In genomic region chr6:34281702-34282334, GRCh38 we compare ENCODE assay signal across 1 cellular context.
TF ChIP-seq lines count a peak whose summit lies in the region.

No MANE protein-coding gene starts in this region.

TF ChIP-seq in K562, 482 proteins besides CTCF, POLR2A, EP300 and RAD21 (continued from another document and continues in another):
- TF ChIP-seq POLR2G (IDR thresholded peaks at IDR 0.05; ENCODE audit: low read depth, low read length) (no peak), NFATC3 (IDR thresholded peaks at IDR 0.05) (peak; percentile 84), SP1 (CRISPR knock-in tag; IDR thresholded peaks at IDR 0.05) (peak; percentile 46; the same call in 1 of the 2 replicates), ZFP1 (CRISPR knock-in tag; IDR thresholded peaks at IDR 0.05) (0 out of 2 replicates have a peak, but pooled peaks have one; percentile 45), SMAD2 (IDR thresholded peaks at IDR 0.05; ENCODE audit: low read depth, low read length) (no peak), EHMT2 (IDR thresholded peaks at IDR 0.05) (peak; percentile 18; the same call in 1 of the 2 replicates), KHSRP (IDR thresholded peaks at IDR 0.05) (no peak), SRSF3 (IDR thresholded peaks at IDR 0.05; ENCODE audit: insufficient read depth, low read length) (no peak), STAT5A (IDR thresholded peaks at IDR 0.05; ENCODE audit: borderline replicate concordance, low read length) (peak; percentile 91), RERE (CRISPR knock-in tag; IDR thresholded peaks at IDR 0.05; ENCODE audit: borderline replicate concordance) (no peak), FOXK2 (conservative IDR thresholded peaks at IDR 0.05 in 1 of 2, IDR thresholded peaks at IDR 0.05 in 1 of 2; ENCODE audit: low read depth in 2 of 2) (peak in 1 of 2 experiments; percentile 57; a peak in 1 of 4 replicates), ZNF3 (CRISPR knock-in tag; IDR thresholded peaks at IDR 0.05) (no peak), ETS2 (tag; IDR thresholded peaks at IDR 0.05; ENCODE audit: borderline replicate concordance, poor library complexity, severe bottlenecking) (no peak), PRDM10 (IDR thresholded peaks at IDR 0.05; ENCODE audit: partially characterized antibody) (peak; percentile 52), ZNF280A (IDR thresholded peaks at IDR 0.05; ENCODE audit: low read depth, partially characterized antibody) (no peak), L3MBTL2 (IDR thresholded peaks at IDR 0.05) (0 out of 2 replicates have a peak, but pooled peaks have one; percentile 33), FOXM1 (IDR thresholded peaks at IDR 0.05; ENCODE audit: low read depth) (peak; percentile 88), FOXM1 (CRISPR knock-in tag; IDR thresholded peaks at IDR 0.05; ENCODE audit: low read depth) (no peak), TRIM24 (IDR thresholded peaks at IDR 0.05) (peak; percentile 88 to 92; a peak in 3 of 4 replicates), FOXP4 (CRISPR knock-in tag; IDR thresholded peaks at IDR 0.05; ENCODE audit: borderline replicate concordance) (no peak), TBL1XR1 (IDR thresholded peaks at IDR 0.05; ENCODE audit: low read length in 2 of 2) (peak in 1 of 2 experiments; percentile 81; a peak in 1 of 4 replicates), NCOR1 (IDR thresholded peaks at IDR 0.05) (peak; percentile 98), SRSF1 (IDR thresholded peaks at IDR 0.05; ENCODE audit: low read depth, low read length) (no peak), COPS2 (conservative IDR thresholded peaks at IDR 0.05) (no peak), CC2D1A (IDR thresholded peaks at IDR 0.05) (peak; percentile 94; the same call in 1 of the 2 replicates), NFE2 (IDR thresholded peaks at IDR 0.05; ENCODE audit: low read depth) (0 out of 2 replicates have a peak, but pooled peaks have one; percentile 44), ZNF717 (CRISPR knock-in tag; IDR thresholded peaks at IDR 0.05) (no peak), MCM5 (IDR thresholded peaks at IDR 0.05; ENCODE audit: low read depth) (no peak), MYC (IDR thresholded peaks at IDR 0.05; ENCODE audit: low read depth, low read length) (peak; percentile 46; the same call in 1 of the 2 replicates), MYC (CRISPR knock-in tag; IDR thresholded peaks at IDR 0.05; ENCODE audit: borderline replicate concordance, low read depth) (no peak), ZEB2 (IDR thresholded peaks at IDR 0.05) (peak; percentile 94), KLF13 (tag; IDR thresholded peaks at IDR 0.05; ENCODE audit: borderline replicate concordance, low read depth) (no peak), ATF1 (CRISPR knock-in tag; IDR thresholded peaks at IDR 0.05) (no peak), ATF1 (tag; IDR thresholded peaks at IDR 0.05) (peak; percentile 39; the same call in 1 of the 2 replicates), KLF1 (tag; IDR thresholded peaks at IDR 0.05) (no peak), CHAMP1 (IDR thresholded peaks at IDR 0.05) (peak; percentile 85; the same call in 1 of the 2 replicates), MTF1 (CRISPR knock-in tag; IDR thresholded peaks at IDR 0.05; ENCODE audit: borderline replicate concordance) (no peak), ZNF644 (tag; IDR thresholded peaks at IDR 0.05; ENCODE audit: low read depth) (no peak), POLR2AphosphoS2 (IDR thresholded peaks at IDR 0.05; ENCODE audit: low read length) (0 out of 2 replicates have a peak, but pooled peaks have one; percentile 19), SLC30A9 (CRISPR knock-in tag; IDR thresholded peaks at IDR 0.05) (no peak), ZNF124 (CRISPR knock-in tag; IDR thresholded peaks at IDR 0.05) (no peak), FOXA3 (CRISPR knock-in tag; conservative IDR thresholded peaks at IDR 0.05 in 1 of 2, IDR thresholded peaks at IDR 0.05 in 1 of 2) (0 out of 4 replicates have a peak, but pooled peaks of 1 of the 2 experiments have one; percentile 49), ZNF695 (CRISPR knock-in tag; IDR thresholded peaks at IDR 0.05) (no peak), ESRRA (IDR thresholded peaks at IDR 0.05; ENCODE audit: borderline replicate concordance, low read depth) (no peak), ESRRB (CRISPR knock-in tag; IDR thresholded peaks at IDR 0.05; ENCODE audit: borderline replicate concordance) (no peak), GABPA (tag; conservative IDR thresholded peaks at IDR 0.05; ENCODE audit: low read depth) (no peak), RFX1 (IDR thresholded peaks at IDR 0.05) (no peak)
